Comparison of ENCODE assay signal across 1 cellular context in the genomic region with DNA sequence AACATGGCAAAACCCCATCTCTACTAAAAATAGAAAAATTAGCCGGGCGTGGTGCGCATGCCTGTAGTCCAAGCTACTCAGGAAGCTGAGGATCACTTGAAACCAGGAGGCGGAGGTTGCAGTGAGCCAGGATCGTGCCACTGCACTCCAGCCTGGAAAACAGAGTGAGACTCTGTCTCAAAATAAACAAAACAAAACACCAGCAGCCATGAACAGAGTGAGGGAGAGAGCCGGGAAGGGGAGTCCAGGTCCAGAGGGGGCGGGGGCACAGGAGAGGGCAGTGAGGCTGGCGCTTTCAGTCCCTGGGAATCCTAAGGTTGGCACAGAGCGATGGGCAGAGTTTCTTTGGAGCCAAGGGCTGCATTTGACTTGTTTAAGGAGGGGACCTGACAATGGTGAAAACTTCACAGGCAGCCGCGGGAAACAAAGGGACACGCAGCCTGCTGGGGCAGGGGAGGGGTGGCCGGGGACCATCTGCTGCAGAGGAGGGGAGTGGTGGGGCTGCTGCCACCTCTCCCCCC.
TF ChIP-seq lines count a peak whose summit lies in the region.

No MANE protein-coding gene starts in this region.

TF ChIP-seq in HCT116, 20 proteins besides CTCF, POLR2A, EP300 and RAD21 (continued from another document):
- no peak for TF ChIP-seq ZFX (IDR thresholded peaks at IDR 0.05)
- TF ChIP-seq, protein P1, sequence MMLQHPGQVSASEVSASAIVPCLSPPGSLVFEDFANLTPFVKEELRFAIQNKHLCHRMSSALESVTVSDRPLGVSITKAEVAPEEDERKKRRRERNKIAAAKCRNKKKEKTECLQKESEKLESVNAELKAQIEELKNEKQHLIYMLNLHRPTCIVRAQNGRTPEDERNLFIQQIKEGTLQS (IDR thresholded peaks at IDR 0.05): no peak
- TF ChIP-seq, protein P2, sequence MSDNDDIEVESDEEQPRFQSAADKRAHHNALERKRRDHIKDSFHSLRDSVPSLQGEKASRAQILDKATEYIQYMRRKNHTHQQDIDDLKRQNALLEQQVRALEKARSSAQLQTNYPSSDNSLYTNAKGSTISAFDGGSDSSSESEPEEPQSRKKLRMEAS (IDR thresholded peaks at IDR 0.05): no peak
- no peak for TF ChIP-seq JUND (IDR thresholded peaks at IDR 0.05)
- no peak for TF ChIP-seq SIN3A (IDR thresholded peaks at IDR 0.05; ENCODE audit: low read depth)
- no peak for TF ChIP-seq POLR2AphosphoS5 (IDR thresholded peaks at IDR 0.05; ENCODE audit: low read depth, low read length)
- TF ChIP-seq CBX3 (IDR thresholded peaks at IDR 0.05; ENCODE audit: low read depth): no peak
- TF ChIP-seq FOSL1 (IDR thresholded peaks at IDR 0.05; ENCODE audit: low read depth): no peak
